Comparison of ENCODE assay signal across 19 cellular contexts in the genomic region with DNA sequence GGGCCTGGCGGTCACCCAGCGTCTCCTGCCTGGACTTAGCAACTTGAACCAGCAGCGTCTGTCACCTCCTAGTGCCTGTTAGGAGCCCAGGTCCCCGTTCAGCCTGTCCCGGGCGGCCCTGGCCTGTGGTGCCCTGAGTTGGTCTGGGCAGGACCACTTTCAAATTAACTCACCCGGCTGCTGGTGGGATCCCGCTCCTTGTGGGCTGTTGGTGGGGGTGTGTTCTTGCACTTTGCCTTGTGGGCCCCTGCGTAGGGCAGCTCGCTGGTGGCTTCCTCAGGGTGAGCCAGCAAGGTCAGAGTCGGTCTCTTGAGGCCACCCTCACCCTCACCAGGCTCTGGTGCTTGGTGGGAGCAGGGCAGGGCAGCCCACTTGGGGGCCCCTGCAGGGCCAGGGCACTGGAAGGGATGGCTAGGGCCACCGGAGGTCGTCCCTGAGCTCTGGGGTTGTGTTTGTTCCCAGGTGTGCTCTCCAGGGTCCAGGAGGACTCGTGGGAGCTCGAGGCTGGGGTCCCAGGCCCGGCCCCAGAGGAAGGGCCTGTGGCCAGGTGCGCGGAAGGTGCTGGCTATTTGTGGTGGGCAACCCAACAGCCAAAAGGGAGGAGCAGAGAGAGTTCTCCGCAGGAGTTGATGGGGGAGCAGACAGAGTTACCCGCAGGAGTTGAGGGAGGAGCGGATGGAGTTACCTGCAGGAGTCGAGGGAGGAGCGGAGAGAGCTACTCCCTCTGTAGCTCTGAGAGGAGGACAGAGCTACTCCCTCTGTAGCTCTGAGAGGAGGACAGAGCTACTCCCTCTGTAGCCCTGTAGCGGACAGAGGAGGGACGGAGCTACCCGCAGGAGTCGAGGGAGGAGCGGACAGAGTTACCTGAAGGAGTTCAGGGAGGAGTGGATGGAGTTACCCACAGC. TPM values are rescaled to one million over a fixed set of nuclear protein-coding genes. Genes with fewer than 3 reads are reported as not detected.
"Had no signal": no experiment of that assay in that cellular context is flagged by ENCODE, and none has a peak within 500 bp of the region (broad histone marks: within the 10 kb centered on the region; RNA-seq: fewer than 3 reads in every experiment).

No MANE protein-coding gene starts in this region.

- H3K4me3 Mint-ChIP-seq: activated naive CD4-positive, alpha-beta T cell treated with anti-CD3 and anti-CD28 coated beads for 36 hours; activated T-helper 17 cell treated with anti-CD3 and anti-CD28 coated beads, Interleukin-2, amount 50 U/mL, for 72 hours; mesothelial cell of epicardium; stimulated activated memory B cell treated with anti-CD40 and anti-IgM and Interleukin-4, amounts not matched to agents 10 μg/mL and 1 μg/mL and 100 μg/mL, for 72 hours had no signal

- ATAC-seq: activated T-helper 17 cell treated with anti-CD3 and anti-CD28 coated beads, Interleukin-2, amount 50 U/mL, for 72 hours; stimulated activated memory B cell treated with anti-CD40 and anti-IgM and Interleukin-4, amounts not matched to agents 10 μg/mL and 1 μg/mL and 100 μg/mL, for 72 hours had no signal

- H3K27me3 Mint-ChIP-seq: activated T-helper 17 cell treated with anti-CD3 and anti-CD28 coated beads, Interleukin-2, amount 50 U/mL, for 72 hours; stimulated activated memory B cell treated with anti-CD40 and anti-IgM and Interleukin-4, amounts not matched to agents 10 μg/mL and 1 μg/mL and 100 μg/mL, for 72 hours had no signal

- H3K27ac Mint-ChIP-seq: activated naive CD4-positive, alpha-beta T cell treated with anti-CD3 and anti-CD28 coated beads for 36 hours; activated T-helper 17 cell treated with anti-CD3 and anti-CD28 coated beads, Interleukin-2, amount 50 U/mL, for 72 hours; mesothelial cell of epicardium; stimulated activated memory B cell treated with anti-CD40 and anti-IgM and Interleukin-4, amounts not matched to agents 10 μg/mL and 1 μg/mL and 100 μg/mL, for 72 hours had no signal

- H3K9me3 Mint-ChIP-seq: activated naive CD4-positive, alpha-beta T cell treated with anti-CD3 and anti-CD28 coated beads for 36 hours; activated T-helper 17 cell treated with anti-CD3 and anti-CD28 coated beads, Interleukin-2, amount 50 U/mL, for 72 hours; stimulated activated memory B cell treated with anti-CD40 and anti-IgM and Interleukin-4, amounts not matched to agents 10 μg/mL and 1 μg/mL and 100 μg/mL, for 72 hours had no signal

- H3K4me1 Mint-ChIP-seq: mesothelial cell of epicardium had no signal

- DNase-seq: activated naive CD4-positive, alpha-beta T cell treated with anti-CD3 and anti-CD28 coated beads for 36 hours; activated T-cell treated with anti-CD3 and anti-CD28 coated beads for 4 hours; hypothalamus; stimulated activated CD4-positive, alpha-beta T cell treated with anti-CD3 and anti-CD28 coated beads, Interleukin-12 subunit alpha, Interleukin-12 subunit beta, amount 100 ng/mL, for 4 hours; substantia nigra; SW 1271; transverse colon had no signal

- FAIRE-seq: astrocyte had no signal

RNA-seq across cellular contexts. Expression of a gene that starts 56.6 kb away (rescaled TPM):
- total RNA-seq: activated CD8-positive, alpha-beta memory T cell treated with anti-CD3 and anti-CD28 coated beads for 36 hours; activated naive CD4-positive, alpha-beta T cell treated with anti-CD3 and anti-CD28 coated beads for 36 hours; activated T-helper 17 cell treated with anti-CD3 and anti-CD28 coated beads, Interleukin-2, amount 50 U/mL, for 72 hours; astrocyte; cardiac muscle cell; esophagus muscularis mucosa; kidney epithelial cell; lower leg skin; mesothelial cell of epicardium; osteocyte; SK-MEL-5; transverse colon had no signal
- polyA plus RNA-seq: neural cell had no signal
